8 cellular contexts compared by ENCODE assay signal in the genomic region with DNA sequence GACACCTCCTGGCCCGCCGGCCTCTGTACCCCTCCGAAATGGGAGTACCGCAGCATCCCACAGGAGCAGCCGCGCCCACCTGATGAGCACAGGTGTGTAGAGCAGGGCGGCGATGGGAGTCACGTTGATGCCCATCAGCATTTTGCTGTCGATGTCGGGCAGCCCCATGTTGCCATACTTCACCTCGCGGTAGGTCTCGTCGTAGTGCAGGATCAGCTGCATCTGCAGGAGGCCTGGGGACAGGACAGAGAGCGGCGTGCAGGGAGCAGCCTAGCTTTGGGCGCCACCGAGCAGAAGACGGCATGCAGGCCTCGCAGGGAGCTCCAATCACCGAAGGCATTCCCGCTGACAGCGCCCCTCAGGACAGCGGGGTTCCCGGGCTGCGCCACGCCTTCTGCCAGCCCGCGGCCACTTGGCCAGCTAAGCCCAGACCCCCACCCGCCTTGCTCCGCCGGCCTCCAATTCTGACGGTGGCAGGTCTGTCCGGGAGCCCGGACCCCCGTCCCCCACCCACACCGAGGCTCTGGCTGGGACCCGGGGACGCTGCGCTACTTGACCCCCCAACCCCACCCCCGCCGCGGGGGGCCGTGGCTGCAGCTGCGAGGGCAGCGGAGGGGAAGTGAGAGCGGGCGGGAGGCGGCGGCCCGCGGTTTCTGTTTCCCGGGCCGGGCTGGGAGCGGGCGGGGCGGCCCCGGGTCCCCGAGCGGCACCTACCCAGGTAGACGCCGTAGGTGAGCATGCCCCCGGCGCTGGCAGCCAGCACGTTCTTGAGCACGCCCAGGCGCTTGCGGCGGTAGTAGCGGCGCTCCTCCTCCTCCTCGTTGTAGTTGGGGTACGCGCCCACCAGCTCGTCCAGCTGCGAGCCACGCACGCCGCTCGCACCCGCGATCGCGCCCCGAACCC. TPM values are rescaled to one million over a fixed set of nuclear protein-coding genes. Genes with fewer than 3 reads are reported as not detected.
DNase-seq lines count a peak whose midpoint lies in the region; TF ChIP-seq lines count a peak whose summit lies in the region.

No MANE protein-coding gene starts in this region.

- H3K9me3 ChIP-seq in A673 (ENCODE audit: low read depth, low read length, poor library complexity, severe bottlenecking) (no peaks in the 10 kb centered on the region), liver (ENCODE audit: control insufficient read depth in 4 of 4, low read length in 3 of 4) (no peaks in the 10 kb centered on the region)

- H3K27me3 Mint-ChIP-seq in MCF 10A (ENCODE audit: insufficient read depth, unreplicated experiment) = no peaks in the 10 kb centered on the region

- H3K9ac ChIP-seq in liver (ENCODE audit: low read depth in 1 of 2, low read length in 2 of 2) = no peak overlapping the region

- DNase-seq in A673 (ENCODE audit: low spot score) (no peak), GM19238 (ENCODE audit: insufficient read length, low spot score) (peak; percentile 63), HL-60 (ENCODE audit: low read depth in 1 of 2, low spot score in 1 of 2) (peak in 1 of 2 experiments; percentile 55), T-helper 2 cell (peak; percentile 21 to 63 (median 48)), MCF 10A (ENCODE audit: unreplicated experiment) (no peak), superior temporal gyrus (ENCODE audit: extremely low spot score) (no peak)
- peak; percentile 10 to 22 for DNase-seq in stimulated activated CD8-positive, alpha-beta memory T cell treated with anti-CD3 and anti-CD28 coated beads, Interleukin-2, amount 100 ng/mL, for 48 hours (ENCODE audit: low read depth in 2 of 2)

- POLR2A ChIA-PET in A673 (lab: Charles Lee; ENCODE audit: low non-redundant PET) (no interaction called here), MCF 10A (lab: Yijun Ruan, JAX) (interaction anchor here (1.0 to 1.7 kb wide), 3 partner anchors 9 to 11 kb away, joined by 4 to 5 read pairs (median 4); no protein-coding TSS in a partner anchor)

- H3K36me3 ChIP-seq in A673 (ENCODE audit: insufficient read depth, low read length, poor library complexity, severe bottlenecking) = no peaks in the 10 kb centered on the region
- H3K36me3 ChIP-seq in liver (ENCODE audit: control insufficient read depth in 4 of 4, insufficient read depth in 3 of 4, low read depth in 1 of 4, low read length in 3 of 4) = peaks cover 0 to 2% (median 0%) of the 10 kb centered on the region in 4 donors

- H3K4me1 Mint-ChIP-seq in MCF 10A (ENCODE audit: insufficient read depth, unreplicated experiment) = no peaks in the 10 kb centered on the region

- H3K36me3 Mint-ChIP-seq in MCF 10A (ENCODE audit: insufficient read depth, unreplicated experiment) = no peaks in the 10 kb centered on the region

- H3K4me1 ChIP-seq in A673 (ENCODE audit: insufficient read depth, low read length, poor library complexity, severe bottlenecking) = peaks cover 6% of the 10 kb centered on the region
- H3K4me1 ChIP-seq in liver (ENCODE audit: control insufficient read depth in 4 of 4, insufficient read depth in 4 of 4, low read length in 3 of 4) = peaks cover 0 to 7% (median 3%) of the 10 kb centered on the region in 4 donors

- WGBS in liver = 24% methylated on average over 86 of the region's 86 CpGs

- TF ChIP-seq CTCF in A673 (conservative IDR thresholded peaks at IDR 0.05; ENCODE audit: low read depth, low read length) (no peak), HL-60 (IDR thresholded peaks at IDR 0.05; ENCODE audit: insufficient read depth, low read length) (no peak), MCF 10A (IDR thresholded peaks at IDR 0.05; ENCODE audit: unreplicated experiment) (no peak), liver (IDR thresholded peaks at IDR 0.05; ENCODE audit: low read depth, low read length, missing input control) (no peak)

- H3K27ac Mint-ChIP-seq in MCF 10A (ENCODE audit: low read depth, unreplicated experiment) = no peak overlapping the region

- CTCF ChIA-PET in A673 (lab: Charles Lee) = no interaction called here
- CTCF ChIA-PET in MCF 10A (lab: Yijun Ruan, JAX) = interaction anchor here (0.6 to 1.0 kb wide), 3 partner anchors 22 to 303 kb away, joined by 3 to 5 read pairs (median 3); no protein-coding TSS in a partner anchor

- H3K27me3 ChIP-seq in A673 (replicated peaks; ENCODE audit: insufficient read depth, low read depth, low read length, poor library complexity) (peaks cover 5% of the 10 kb centered on the region), HL-60 (ENCODE audit: insufficient read depth, poor library complexity, severe bottlenecking) (no peaks in the 10 kb centered on the region), liver (ENCODE audit: control insufficient read depth in 4 of 4, insufficient read depth in 4 of 4, low read length in 3 of 4) (no peaks in the 10 kb centered on the region)

- H3K4me3 ChIP-seq in A673 (ENCODE audit: low read depth, low read length, poor library complexity, severe bottlenecking) (peak overlapping the region; percentile 54), HL-60 (replicated peaks; ENCODE audit: insufficient read depth, low read length) (peak overlapping the region; percentile 73), liver (ENCODE audit: low read depth in 1 of 3, low read length in 3 of 3) (peak overlapping the region in 2 of 3 donors; percentile 66 to 83)

- BruUV-seq in A673 (replicated peaks; lab: Mats Ljungman, UMichigan) (no TSS peak), MCF 10A (replicated peaks; lab: Mats Ljungman, UMichigan) (no TSS peak)

- H3K4me3 Mint-ChIP-seq in MCF 10A (ENCODE audit: unreplicated experiment) = peak overlapping the region; percentile 74

- H3K27ac ChIP-seq in A673 (ENCODE audit: low read depth, low read length, poor library complexity, severe bottlenecking) (no peak overlapping the region), HL-60 (replicated peaks) (peak overlapping the region; percentile 77), liver (ENCODE audit: low read depth in 1 of 2, low read length in 2 of 2) (peak overlapping the region; percentile 36 to 57)

- intact Hi-C loops in A673 (cut with micrococcal nuclease; ENCODE audit: unreplicated experiment) (loop anchor here (10.0 kb wide), 1 partner anchor 202 kb away; no protein-coding TSS in a partner anchor), MCF 10A (cut with micrococcal nuclease) (no loop called here)

- no peaks in the 10 kb centered on the region for H3K9me3 Mint-ChIP-seq in MCF 10A (ENCODE audit: unreplicated experiment)

- TF ChIP-seq RAD21 in liver (IDR thresholded peaks at IDR 0.05) = no peak

TF ChIP-seq in liver, 16 proteins besides CTCF, POLR2A, EP300 and RAD21:
- TF ChIP-seq HNF4A (conservative IDR thresholded peaks at IDR 0.05) = no peak

RNA-seq across cellular contexts. Expression of gene UNC93B1, which starts 0.7 kb away (rescaled TPM):
- 1.4 and 2.4 TPM in 2 replicates for total RNA-seq in A673 (2021)
- 14.7 and 14.9 TPM in 2 replicates for total RNA-seq in MCF 10A (2022)
- 10 to 100 TPM; 16.5 to 19.1 TPM for total RNA-seq in liver
- 10 to 100 TPM in 1 of 2 donors, 1 to 10 TPM in 1; 9.2 to 13.6 TPM for polyA plus RNA-seq in liver

RNA-seq across cellular contexts. Expression of gene ALDH3B1, which starts 6.9 kb away (rescaled TPM):
- total RNA-seq in A673 (2021) (not detected in 2 replicates), MCF 10A (2022) (37.2 and 50.1 TPM in 2 replicates), liver (1 to 10 TPM; 3.3 to 7.1 TPM)
- 1 to 10 TPM; 1.6 to 3.6 TPM for polyA plus RNA-seq in liver

RNA-seq across cellular contexts. Expression of gene NDUFS8, which starts 27.3 kb away (rescaled TPM):
- total RNA-seq in A673 (2021) (220 and 234 TPM in 2 replicates), MCF 10A (2022) (211 and 229 TPM in 2 replicates), liver (10 to 100 TPM; 61.2 to 89.8 TPM)
- 100 to 1,000 TPM; 122 to 148 TPM for polyA plus RNA-seq in liver

RNA-seq across cellular contexts. Expression of gene TCIRG1, which starts 35.6 kb away (rescaled TPM):
- total RNA-seq in A673 (2021) (15.0 and 18.4 TPM in 2 replicates), MCF 10A (2022) (10.7 and 12.3 TPM in 2 replicates), liver (10 to 100 TPM; 32.2 to 96.1 TPM)
- 10 to 100 TPM; 42.6 to 46.4 TPM for polyA plus RNA-seq in liver

Comparison
In these comparisons a context has a peak if more than half of its experiments do, and no peak if none do; other contexts are left out.
1. DNase-seq: peak in GM19238 (single experiment), T-helper 2 cell (5 of 5) and stimulated activated CD8-positive, alpha-beta memory T cell treated with anti-CD3 and anti-CD28 coated beads, Interleukin-2, amount 100 ng/mL, for 48 hours (2 of 2); none in A673 (single experiment), MCF 10A (single experiment) and superior temporal gyrus (single experiment).
2. Peak in every context shown above with its lines, with median percentiles within 50 percentile points of each other: H3K4me3 ChIP-seq.